15 cellular contexts compared by ENCODE assay signal in genomic region chr7:50145801-50146338, GRCh38. TPM values are rescaled to one million over a fixed set of nuclear protein-coding genes. Genes with fewer than 3 reads are reported as not detected.
DNase-seq lines count a peak whose midpoint lies in the region; ATAC-seq, FAIRE-seq and TF ChIP-seq lines count a peak whose summit lies in the region.
"Had no signal": no experiment of that assay in that cellular context is flagged by ENCODE, and none has a peak within 500 bp of the region (broad histone marks: within the 10 kb centered on the region; RNA-seq: fewer than 3 reads in every experiment).

No MANE protein-coding gene starts in this region.

- H3K18ac ChIP-seq in trophoblast cell (ENCODE audit: low read length): no peak overlapping the region

- no peak for TF ChIP-seq POLR2A in HepG2 (IDR thresholded peaks at IDR 0.05; ENCODE audit: insufficient read depth in 1 of 2, low read depth in 2 of 2, low read length in 2 of 2)

- no peak overlapping the region for H3K4ac ChIP-seq in trophoblast cell (ENCODE audit: low read depth, low read length)

- H3K9ac ChIP-seq in BLaER1 treated with 17β-estradiol and CSF1 and Interleukin-3, amounts not matched to agents 10 nM and 100 nM: no peak overlapping the region
- H3K9ac ChIP-seq in OCI-LY1 (ENCODE audit: low read length) (peak overlapping the region; percentile 74), HepG2 (ENCODE audit: insufficient read depth, low read depth, low read length) (no peak overlapping the region), trophoblast cell (ENCODE audit: low read length) (no peak overlapping the region)

- in situ Hi-C loops in HepG2 (cut with HindIII; ENCODE audit: extremely low pct_ligation_motif_present, low pct_unique_long_range_greater_than_20kb): loop anchor here (10.0 to 25.0 kb wide), 2 partner anchors 269 to 541 kb away; no protein-coding TSS in a partner anchor

- no peak for FAIRE-seq in HepG2 (lab: Jason Lieb, UNC)
- FAIRE-seq: G401.6 had no signal

- no peak overlapping the region for H3K4me3 ChIP-seq in BLaER1 treated with 17β-estradiol and CSF1 and Interleukin-3, amounts not matched to agents 10 nM and 100 nM
- H3K4me3 ChIP-seq in OCI-LY1 (ENCODE audit: low read depth, low read length, poor library complexity, severe bottlenecking): peak overlapping the region; percentile 6
- H3K4me3 ChIP-seq in HepG2 (replicated peaks in 1 of 3; ENCODE audit: insufficient read depth in 1 of 3, low read depth in 2 of 3, low read length in 3 of 3): no peak overlapping the region
- H3K4me3 ChIP-seq in trophoblast cell (ENCODE audit: low read depth, low read length): no peak overlapping the region
- H3K4me3 ChIP-seq: uterus had no signal

- no peak overlapping the region for H2BK120ac ChIP-seq in trophoblast cell (ENCODE audit: insufficient read depth, low read length, poor library complexity)

- no peak for TF ChIP-seq CTCF in OCI-LY1 (IDR thresholded peaks at IDR 0.05; ENCODE audit: low read length)
- TF ChIP-seq CTCF in HepG2 (CRISPR knock-in tag; IDR thresholded peaks at IDR 0.05): no peak

- H3K9me3 ChIP-seq in BLaER1 treated with 17β-estradiol and CSF1 and Interleukin-3, amounts not matched to agents 10 nM and 100 nM (replicated peaks in 1 of 11): no peaks in the 10 kb centered on the region
- H3K9me3 ChIP-seq in OCI-LY1 (ENCODE audit: low read length) (no peaks in the 10 kb centered on the region), HepG2 (ENCODE audit: low read length) (no peaks in the 10 kb centered on the region), trophoblast cell (ENCODE audit: insufficient read depth, low read depth, low read length) (no peaks in the 10 kb centered on the region)
- H3K9me3 ChIP-seq: uterus had no signal

- no peaks in the 10 kb centered on the region for H3K79me1 ChIP-seq in trophoblast cell (ENCODE audit: low read length)

- no peak for TF ChIP-seq RAD21 in HepG2 (CRISPR knock-in tag; IDR thresholded peaks at IDR 0.05)

- no peak overlapping the region for H3K27ac ChIP-seq in BLaER1 treated with 17β-estradiol and CSF1 and Interleukin-3, amounts not matched to agents 10 nM and 100 nM
- H3K27ac ChIP-seq in OCI-LY1 (ENCODE audit: low read depth, low read length, poor library complexity, severe bottlenecking) (peak overlapping the region; percentile 94), HepG2 (ENCODE audit: extremely low read length, insufficient read depth, low read length) (no peak overlapping the region), trophoblast cell (ENCODE audit: low read depth, low read length) (no peak overlapping the region)
- H3K27ac ChIP-seq: uterus had no signal

- no peak overlapping the region for H2AK5ac ChIP-seq in trophoblast cell (ENCODE audit: low read length)

- no peak overlapping the region for H4K12ac ChIP-seq in trophoblast cell (ENCODE audit: low read depth, low read length)

- ATAC-seq in GM19025 (IDR thresholded peaks at IDR 0.05; ENCODE audit: low read depth, unreplicated experiment) (peak; percentile 63), HG02798 (IDR thresholded peaks at IDR 0.05; ENCODE audit: poor library complexity, unreplicated experiment) (peak; percentile 49), HepG2 (no peak)
- ATAC-seq: left lobe of liver had no signal

- DNase-seq in foreskin melanocyte: no peak
- DNase-seq in HepG2 (ENCODE audit: low spot score): no peak
- DNase-seq in NCI-H2029 (lab: John Stamatoyannopoulos, UW): no peak
- DNase-seq in trophoblast cell: no peak
- DNase-seq: activated T-cell treated with anti-CD3 and anti-CD28 coated beads, Interleukin-2, amount 50 U/mL, for 1 hour; HCEC 1CT; uterus had no signal

- H3K23ac ChIP-seq in trophoblast cell (ENCODE audit: low read length): no peak overlapping the region

- no peaks in the 10 kb centered on the region for H3K79me2 ChIP-seq in OCI-LY1 (ENCODE audit: insufficient read depth, low read length)
- H3K79me2 ChIP-seq in HepG2 (ENCODE audit: insufficient read depth, low read length): no peaks in the 10 kb centered on the region
- H3K79me2 ChIP-seq in trophoblast cell (ENCODE audit: control insufficient read depth, insufficient read depth, low read length, poor library complexity): no peaks in the 10 kb centered on the region

- no peak overlapping the region for H2BK5ac ChIP-seq in trophoblast cell (ENCODE audit: low read depth, low read length, poor library complexity)

- BruUV-seq in HepG2 (replicated peaks; lab: Mats Ljungman, UMichigan): no TSS peak

- H4K91ac ChIP-seq in trophoblast cell (ENCODE audit: low read depth, low read length): no peak overlapping the region

- H2AFZ ChIP-seq in OCI-LY1 (ENCODE audit: low read length): no peak overlapping the region
- H2AFZ ChIP-seq in HepG2 (ENCODE audit: low read length): no peak overlapping the region
- no peak overlapping the region for H2AFZ ChIP-seq in trophoblast cell (ENCODE audit: insufficient read depth, low read length, poor library complexity)

- POLR2A ChIA-PET in HepG2 (lab: Yijun Ruan, JAX): no interaction called here

- H4K20me1 ChIP-seq in BLaER1 treated with 17β-estradiol and CSF1 and Interleukin-3, amounts not matched to agents 10 nM and 100 nM: no peaks in the 10 kb centered on the region
- H4K20me1 ChIP-seq in OCI-LY1 (ENCODE audit: insufficient read depth, low read length) (no peaks in the 10 kb centered on the region), HepG2 (ENCODE audit: insufficient read depth, low read length) (no peaks in the 10 kb centered on the region)

- H3K14ac ChIP-seq in trophoblast cell (ENCODE audit: low read length): no peak overlapping the region

- peaks cover 51 to 99% (median 81%) of the 10 kb centered on the region in 10 experiments for H3K4me1 ChIP-seq in BLaER1 treated with 17β-estradiol and CSF1 and Interleukin-3, amounts not matched to agents 10 nM and 100 nM
- peaks cover 100% of the 10 kb centered on the region for H3K4me1 ChIP-seq in OCI-LY1 (ENCODE audit: insufficient read depth, low read length, severe bottlenecking)
- H3K4me1 ChIP-seq in HepG2 (ENCODE audit: insufficient read depth, low read length): no peaks in the 10 kb centered on the region
- no peaks in the 10 kb centered on the region for H3K4me1 ChIP-seq in trophoblast cell (ENCODE audit: control insufficient read depth in 1 of 2, insufficient read depth in 2 of 2, low read length in 2 of 2)
- H3K4me1 ChIP-seq: uterus had no signal

- H3K9me2 ChIP-seq in OCI-LY1 (ENCODE audit: low read depth, low read length): no peaks in the 10 kb centered on the region

- WGBS in HepG2 (ENCODE audit: low lambda C conversion rate): 0% methylated on average over 2 of the region's 2 CpGs
- no CpG with 5 or more reads among the region's 2 CpGs for WGBS in trophoblast cell (ENCODE audit: extremely low coverage, insufficient coverage, insufficient read length)

- peaks cover 12% of the 10 kb centered on the region for H3F3A ChIP-seq in OCI-LY1 (ENCODE audit: insufficient read depth, low read length)

- peaks cover 0 to 6% (median 0%) of the 10 kb centered on the region in 11 experiments; a peak in 1 of 22 replicates for H3K27me3 ChIP-seq in BLaER1 treated with 17β-estradiol and CSF1 and Interleukin-3, amounts not matched to agents 10 nM and 100 nM
- H3K27me3 ChIP-seq in OCI-LY1 (ENCODE audit: insufficient read depth, low read length): no peaks in the 10 kb centered on the region
- H3K27me3 ChIP-seq in HepG2 (ENCODE audit: control insufficient read depth in 1 of 2, insufficient read depth in 2 of 2, low read length in 2 of 2): 0 out of 5 replicates have a peak, but pooled peaks cover 0 to 3% of the 10 kb centered on the region in 2 experiments
- H3K27me3 ChIP-seq in trophoblast cell (ENCODE audit: insufficient read depth, low read length): no peaks in the 10 kb centered on the region
- H3K27me3 ChIP-seq: uterus had no signal

- no peak overlapping the region for H4K8ac ChIP-seq in trophoblast cell (ENCODE audit: low read depth, low read length)

- intact Hi-C loops in HepG2 (cut with micrococcal nuclease; ENCODE audit: unreplicated experiment): no loop called here

- CTCF ChIA-PET in HepG2 (lab: Yijun Ruan, JAX; ENCODE audit: low intra/inter-chr PET ratio, low total read pairs): no interaction called here

- peak overlapping the region in 10 of 11 experiments; percentile 11 to 80 (median 69); a peak in 17 of 22 replicates for H3K4me2 ChIP-seq in BLaER1 treated with 17β-estradiol and CSF1 and Interleukin-3, amounts not matched to agents 10 nM and 100 nM
- peak overlapping the region; percentile 51 for H3K4me2 ChIP-seq in OCI-LY1 (ENCODE audit: low read length)
- no peak overlapping the region for H3K4me2 ChIP-seq in HepG2 (ENCODE audit: low read depth, low read length)
- no peak overlapping the region for H3K4me2 ChIP-seq in trophoblast cell (ENCODE audit: low read length)

- TF ChIP-seq EP300 in HepG2 (IDR thresholded peaks at IDR 0.05; ENCODE audit: low read depth in 2 of 2, low read length in 2 of 2) (no peak), HepG2 (CRISPR knock-in tag; IDR thresholded peaks at IDR 0.05; ENCODE audit: borderline replicate concordance) (no peak)

- H3K36me3 ChIP-seq in BLaER1 treated with 17β-estradiol and CSF1 and Interleukin-3, amounts not matched to agents 10 nM and 100 nM: no peaks in the 10 kb centered on the region
- H3K36me3 ChIP-seq in OCI-LY1 (ENCODE audit: insufficient read depth, low read length): no peaks in the 10 kb centered on the region
- H3K36me3 ChIP-seq in HepG2 (replicated peaks in 1 of 2; ENCODE audit: control insufficient read depth in 1 of 2, insufficient read depth in 2 of 2, low read length in 2 of 2): no peaks in the 10 kb centered on the region
- H3K36me3 ChIP-seq in trophoblast cell (ENCODE audit: control insufficient read depth in 1 of 2, insufficient read depth in 2 of 2, low read length in 2 of 2): no peaks in the 10 kb centered on the region
- H3K36me3 ChIP-seq: uterus had no signal

- no peak overlapping the region for H2BK12ac ChIP-seq in trophoblast cell (ENCODE audit: low read length)

RNA-seq across cellular contexts. Expression of gene ZPBP, which starts 52.8 kb away (rescaled TPM):
- total RNA-seq in HepG2 (2016; rRNA removed; fragmentation: Illumina TruSeq; extraction: Trizol): not detected in 2 replicates
- not detected in 2 replicates for total RNA-seq in HepG2 (2016; cell fraction: cytosol; rRNA removed; fragmentation: Illumina TruSeq; extraction: Trizol; ENCODE audit: low read depth)
- not detected in 2 replicates for total RNA-seq in HepG2 (2016; cell fraction: insoluble cytoplasmic fraction; rRNA removed; fragmentation: Illumina TruSeq; extraction: Trizol)
- total RNA-seq in HepG2 (2016; cell fraction: membrane; rRNA removed; fragmentation: Illumina TruSeq; extraction: Trizol): not detected in 2 replicates
- total RNA-seq in HepG2 (2016; cell fraction: nucleus; rRNA removed; fragmentation: Illumina TruSeq; extraction: Trizol): not detected in 2 replicates
- not detected in 2 replicates for polyA plus RNA-seq in HepG2 (2011; rRNA removed)
- polyA plus RNA-seq in HepG2 (2011; cell fraction: cytosol; rRNA removed): not detected in 2 replicates
- polyA plus RNA-seq in HepG2 (2011; cell fraction: nucleus; rRNA removed): not detected in 2 replicates
- not detected in 2 replicates for polyA plus RNA-seq in HepG2 (2012)
- polyA plus RNA-seq in HepG2 (2016; cell fraction: cytosol; fragmentation: Illumina TruSeq; extraction: Trizol; ENCODE audit: low read depth): not detected in 2 replicates
- not detected in 2 replicates for polyA plus RNA-seq in HepG2 (2016; cell fraction: insoluble cytoplasmic fraction; fragmentation: Illumina TruSeq; extraction: Trizol; ENCODE audit: low read depth)
- polyA plus RNA-seq in HepG2 (2016; cell fraction: membrane; fragmentation: Illumina TruSeq; extraction: Trizol; ENCODE audit: low read depth): not detected in 2 replicates
- polyA plus RNA-seq in HepG2 (2016; cell fraction: nucleus; fragmentation: Illumina TruSeq; extraction: Trizol; ENCODE audit: insufficient read depth, low read depth): not detected in 2 replicates
- polyA minus RNA-seq in HepG2 (2011; rRNA and poly(A)+ RNA removed; ENCODE audit: low replicate concordance): not detected in 2 replicates
- polyA minus RNA-seq in HepG2 (2011; cell fraction: cytosol; rRNA and poly(A)+ RNA removed): not detected in 2 replicates
- not detected in 2 replicates for polyA minus RNA-seq in HepG2 (2011; cell fraction: nucleus; rRNA and poly(A)+ RNA removed)
- not detected in 2 replicates for polyA plus RNA-seq in trophoblast cell (2013)
- total RNA-seq: left lobe of liver, LHCN-M2, progenitor cell of endocrine pancreas had no signal

Comparison
In these comparisons a context has a peak if more than half of its experiments do, and no peak if none do; other contexts are left out.
1. H3K4me2 ChIP-seq: peak in BLaER1 treated with 17β-estradiol and CSF1 and Interleukin-3, amounts not matched to agents 10 nM and 100 nM (10 of 11) and OCI-LY1 (single experiment); none in HepG2 (single experiment) and trophoblast cell (single experiment).